Comparison of ENCODE assay signal across 35 cellular contexts in the genomic region with DNA sequence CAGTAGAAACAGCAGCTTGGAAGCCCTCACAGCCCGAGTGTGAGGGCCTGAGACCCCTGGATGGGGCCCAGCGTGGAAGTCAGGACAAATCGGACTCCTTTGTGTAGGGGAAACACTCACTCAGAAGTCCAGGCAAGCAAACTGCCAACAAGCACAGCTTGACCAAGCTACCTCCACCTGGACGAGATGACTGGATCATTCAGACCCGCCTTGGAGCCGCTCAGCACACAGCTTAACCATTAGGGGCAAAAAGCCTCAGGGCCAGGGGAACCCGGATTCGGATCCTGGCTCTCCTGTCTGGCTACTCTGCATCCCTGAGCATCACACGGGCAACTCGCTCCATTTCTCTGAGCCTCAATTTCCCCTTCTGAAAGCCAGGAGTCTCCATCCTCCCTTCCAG.
"Had no signal": no experiment of that assay in that cellular context is flagged by ENCODE, and none has a peak within 500 bp of the region (broad histone marks: within the 10 kb centered on the region; RNA-seq: fewer than 3 reads in every experiment).

No MANE protein-coding gene starts in this region.

- H3K4me2 ChIP-seq: KMS-11 had no signal

- H3K9me3 ChIP-seq: MG63 had no signal

- H3K4me3 ChIP-seq: MG63 had no signal

- H3K9ac ChIP-seq: KMS-11 had no signal

- H3K27ac ChIP-seq: KMS-11 had no signal

- H3K36me3 ChIP-seq: MG63 had no signal

- DNase-seq: Karpas-422, Kasumi-1, KG1, MG63, MM.1S, MV-4-11, NCI-H1048, NCI-H1092, NCI-H1092 treated with DMSO at 0.1 percent for 48 hours, NCI-H1105, NCI-H1105 treated with DMSO at 0.1 percent for 48 hours, NCI-H1417, NCI-H1417 treated with DMSO at 0.1 percent for 48 hours, NCI-H1436, NCI-H1436 treated with DMSO at 0.1 percent for 48 hours, NCI-H146, NCI-H1694, NCI-H1694 treated with DMSO at 0.1 percent for 48 hours, NCI-H187, NCI-H187 treated with DMSO at 0.1 percent for 48 hours, NCI-H1930, NCI-H2029, NCI-H2029 treated with DMSO at 0.1 percent for 48 hours, NCI-H2081, NCI-H2081 treated with DMSO at 0.1 percent for 48 hours, NCI-H2107, NCI-H2171, NCI-H2171 treated with DMSO at 0.1 percent for 48 hours, NCI-H2227 treated with DMSO at 0.1 percent for 48 hours, NCI-H226, NCI-H345, NCI-H446, NCI-H446 treated with DMSO at 0.1 percent for 48 hours, NCI-H510A had no signal

- H3K27me3 ChIP-seq: MG63 had no signal
